Comparison of ENCODE assay signal across 8 cellular contexts in genomic region chr4:83110222-83110945, GRCh38. TPM values are rescaled to one million over a fixed set of nuclear protein-coding genes. Genes with fewer than 3 reads are reported as not detected.
DNase-seq lines count a peak whose midpoint lies in the region; ATAC-seq and TF ChIP-seq lines count a peak whose summit lies in the region.

No MANE protein-coding gene starts in this region.

- no peaks in the 10 kb centered on the region for H3K36me3 Mint-ChIP-seq in chondrocyte (ENCODE audit: low read depth)

- H3K27ac Mint-ChIP-seq in chondrocyte (ENCODE audit: unreplicated experiment): peak overlapping the region; percentile 74

- TF ChIP-seq CTCF in AG09309 (IDR thresholded peaks at IDR 0.05; ENCODE audit: control insufficient read depth, insufficient read depth, low read depth, low read length, missing control alignments) (peak; percentile 89), chondrocyte (IDR thresholded peaks at IDR 0.05) (peak; percentile 87)

- H3K4me3 Mint-ChIP-seq in chondrocyte (ENCODE audit: unreplicated experiment): peak overlapping the region; percentile 76

- ATAC-seq in GM18873 (IDR thresholded peaks at IDR 0.05; ENCODE audit: low FRiP score, unreplicated experiment): peak; percentile 69
- peak; percentile 65 for ATAC-seq in HG03159 (IDR thresholded peaks at IDR 0.05; ENCODE audit: unreplicated experiment)

- no peaks in the 10 kb centered on the region for H3K27me3 Mint-ChIP-seq in chondrocyte (ENCODE audit: low read depth)

- DNase-seq in AG09309 (ENCODE audit: low read depth) (no peak), NCI-H2227 (lab: John Stamatoyannopoulos, UW; ENCODE audit: unreplicated experiment) (peak; percentile 86), chondrocyte (ENCODE audit: low spot score) (no peak), kidney glomerular epithelial cell (lab: John Stamatoyannopoulos, UW) (peak; percentile 53)
- peak; percentile 85 for DNase-seq in activated CD4-positive, CD25-positive, alpha-beta regulatory T cell treated with anti-CD3 and anti-CD28 coated beads, Interleukin-2, amount 50 U/mL, for 72 hours
- DNase-seq in stimulated activated CD4-positive, alpha-beta T cell treated with anti-CD3 and anti-CD28 coated beads, Interleukin-1b, Interleukin-23, amount 100 ng/mL, for 24 hours (ENCODE audit: low read depth in 4 of 4, low spot score in 1 of 4): peak; percentile 71 to 89 (median 84)

- no peaks in the 10 kb centered on the region for H3K9me3 Mint-ChIP-seq in chondrocyte (ENCODE audit: low read depth)

- peaks cover 9% of the 10 kb centered on the region for H3K4me1 Mint-ChIP-seq in chondrocyte (ENCODE audit: low read depth)

- peak overlapping the region; percentile 45 for H3K4me3 ChIP-seq in AG09309 (ENCODE audit: control insufficient read depth, low read depth, low read length)

RNA-seq across cellular contexts. Expression of gene PLAC8, which starts 4.1 kb away (rescaled TPM):
- 0.51 TPM in 1 of 3 replicates, not detected in the others for total RNA-seq in chondrocyte

Comparison
In these comparisons a context has a peak if more than half of its experiments do, and no peak if none do; other contexts are left out.
1. DNase-seq: peak in NCI-H2227 (single experiment), activated CD4-positive, CD25-positive, alpha-beta regulatory T cell treated with anti-CD3 and anti-CD28 coated beads, Interleukin-2, amount 50 U/mL, for 72 hours (single experiment), kidney glomerular epithelial cell (single experiment) and stimulated activated CD4-positive, alpha-beta T cell treated with anti-CD3 and anti-CD28 coated beads, Interleukin-1b, Interleukin-23, amount 100 ng/mL, for 24 hours (4 of 4); none in AG09309 (single experiment) and chondrocyte (single experiment).